ENCODE assay signal across 23 cellular contexts in genomic region chr12:97359291-97359690, GRCh38.
DNase-seq lines count a peak whose midpoint lies in the region; ATAC-seq and TF ChIP-seq lines count a peak whose summit lies in the region.
"Had no signal": no experiment of that assay in that cellular context is flagged by ENCODE, and none has a peak within 500 bp of the region (broad histone marks: within the 10 kb centered on the region; RNA-seq: fewer than 3 reads in every experiment).

No MANE protein-coding gene starts in this region.

- no peaks in the 10 kb centered on the region for H3K9me2 ChIP-seq in Karpas-422 (replicated peaks; ENCODE audit: insufficient read depth, low read length)

- H3K27ac ChIP-seq in Karpas-422 (ENCODE audit: low read length) (no peak overlapping the region), endodermal cell (ENCODE audit: low read depth, low read length) (no peak overlapping the region), neural progenitor cell (no peak overlapping the region), heart left ventricle (no peak overlapping the region)
- H3K27ac ChIP-seq: A549; BLaER1 treated with 17β-estradiol and CSF1 and Interleukin-3, amounts not matched to agents 10 nM and 100 nM had no signal

- peak; percentile 54 for TF ChIP-seq CTCF in endodermal cell (conservative IDR thresholded peaks at IDR 0.05)
- no peak for TF ChIP-seq CTCF in neural progenitor cell (IDR thresholded peaks at IDR 0.05)
- peak; percentile 10 for TF ChIP-seq CTCF in progenitor cell of endocrine pancreas (IDR thresholded peaks at IDR 0.05; ENCODE audit: unreplicated experiment)
- no peak for TF ChIP-seq CTCF in heart left ventricle (IDR thresholded peaks at IDR 0.05)

- no peak for ATAC-seq in heart left ventricle
- no peak for ATAC-seq in GM21737 (IDR thresholded peaks at IDR 0.05; ENCODE audit: unreplicated experiment)
- ATAC-seq in stimulated activated naive CD8-positive, alpha-beta T cell treated with anti-CD3 and anti-CD28 coated beads, Interleukin-15, Interleukin-2, amounts not matched to agents 100 U/mL and 50 U/mL, for 24 hours: no peak
- ATAC-seq: A549, GM23338 had no signal

- H3F3A ChIP-seq in neural progenitor cell (ENCODE audit: low read depth): peaks cover 9% of the 10 kb centered on the region

- H3K27me3 Mint-ChIP-seq in endodermal cell (ENCODE audit: insufficient read depth) (peaks cover 3% of the 10 kb centered on the region), neural progenitor cell (ENCODE audit: insufficient read depth, low read depth) (peaks cover 4% of the 10 kb centered on the region), progenitor cell of endocrine pancreas (peaks cover 3% of the 10 kb centered on the region)

- H4K20me1 ChIP-seq in Karpas-422 (ENCODE audit: insufficient read depth, low read depth, low read length) (no peaks in the 10 kb centered on the region), neural progenitor cell (ENCODE audit: low read depth) (no peaks in the 10 kb centered on the region)
- H4K20me1 ChIP-seq: BLaER1 treated with 17β-estradiol and CSF1 and Interleukin-3, amounts not matched to agents 10 nM and 100 nM had no signal

- intact Hi-C loops in heart left ventricle (cut with DNase I): no loop called here

- H3K36me3 Mint-ChIP-seq in endodermal cell (ENCODE audit: low read depth): peaks cover 10% of the 10 kb centered on the region
- peaks cover 9% of the 10 kb centered on the region for H3K36me3 Mint-ChIP-seq in neural progenitor cell
- peaks cover 2% of the 10 kb centered on the region for H3K36me3 Mint-ChIP-seq in progenitor cell of endocrine pancreas (ENCODE audit: insufficient read depth)
- H3K36me3 Mint-ChIP-seq: CD14-positive monocyte; CD8-positive, alpha-beta memory T cell had no signal

- H3K4me1 Mint-ChIP-seq in endodermal cell: peaks cover 17% of the 10 kb centered on the region
- peaks cover 40% of the 10 kb centered on the region for H3K4me1 Mint-ChIP-seq in neural progenitor cell
- H3K4me1 Mint-ChIP-seq in progenitor cell of endocrine pancreas (ENCODE audit: low read depth): peaks cover 6% of the 10 kb centered on the region
- H3K4me1 Mint-ChIP-seq: CD14-positive monocyte; CD8-positive, alpha-beta memory T cell; GM23338 had no signal

- H3K27me3 ChIP-seq in Karpas-422 (ENCODE audit: low read length): no peaks in the 10 kb centered on the region
- no peaks in the 10 kb centered on the region for H3K27me3 ChIP-seq in endodermal cell (ENCODE audit: control insufficient read depth, insufficient read depth, low read length, poor library complexity, severe bottlenecking)
- H3K27me3 ChIP-seq in neural progenitor cell: no peaks in the 10 kb centered on the region
- H3K27me3 ChIP-seq in heart left ventricle: no peaks in the 10 kb centered on the region
- H3K27me3 ChIP-seq: BE2C; BLaER1 treated with 17β-estradiol and CSF1 and Interleukin-3, amounts not matched to agents 10 nM and 100 nM had no signal

- H3K4me3 Mint-ChIP-seq in endodermal cell (no peak overlapping the region), neural progenitor cell (peak overlapping the region; percentile 8), progenitor cell of endocrine pancreas (ENCODE audit: low read depth) (no peak overlapping the region)
- H3K4me3 Mint-ChIP-seq: CD14-positive monocyte; CD4-positive, alpha-beta T cell; CD8-positive, alpha-beta memory T cell; GM23338 had no signal

- no peak for TF ChIP-seq POLR2A in heart left ventricle (IDR thresholded peaks at IDR 0.05)

- H3K79me2 ChIP-seq in Karpas-422 (ENCODE audit: low read length) (no peaks in the 10 kb centered on the region), neural progenitor cell (ENCODE audit: low read depth) (no peaks in the 10 kb centered on the region)

- H3K27ac Mint-ChIP-seq in endodermal cell (no peak overlapping the region), neural progenitor cell (peak overlapping the region; percentile 87), progenitor cell of endocrine pancreas (no peak overlapping the region)
- H3K27ac Mint-ChIP-seq: CD14-positive monocyte; CD4-positive, alpha-beta T cell; CD8-positive, alpha-beta memory T cell; GM23338 had no signal

- H3K4me1 ChIP-seq in Karpas-422 (ENCODE audit: low read length) (no peaks in the 10 kb centered on the region), endodermal cell (ENCODE audit: control insufficient read depth, insufficient read depth, low read length) (peaks cover 3% of the 10 kb centered on the region), neural progenitor cell (peaks cover 24% of the 10 kb centered on the region), heart left ventricle (no peaks in the 10 kb centered on the region)
- H3K4me1 ChIP-seq: A549; BE2C; BLaER1 treated with 17β-estradiol and CSF1 and Interleukin-3, amounts not matched to agents 10 nM and 100 nM had no signal

- H3K9ac ChIP-seq in Karpas-422 (ENCODE audit: low read length) (no peak overlapping the region), endodermal cell (ENCODE audit: extremely low read depth, low read length, poor library complexity, severe bottlenecking) (no peak overlapping the region), neural progenitor cell (no peak overlapping the region)
- H3K9ac ChIP-seq: BLaER1 treated with 17β-estradiol and CSF1 and Interleukin-3, amounts not matched to agents 10 nM and 100 nM had no signal

- 88 to 100% methylated on average over 1 to 4 of the region's 4 CpGs for WGBS in endodermal cell (ENCODE audit: insufficient coverage in 1 of 2, insufficient read length in 1 of 2), 2 experiments
- 43 to 64% (median 59%) methylated on average over 4 of the region's 4 CpGs for WGBS in heart left ventricle, 4 donors

- H3K4me2 ChIP-seq in Karpas-422 (ENCODE audit: low read depth, low read length, poor library complexity, severe bottlenecking) (no peak overlapping the region), neural progenitor cell (no peak overlapping the region)
- H3K4me2 ChIP-seq: A549; BLaER1 treated with 17β-estradiol and CSF1 and Interleukin-3, amounts not matched to agents 10 nM and 100 nM; GM23338 had no signal

- H3K36me3 ChIP-seq in Karpas-422 (ENCODE audit: insufficient read depth, low read length) (no peaks in the 10 kb centered on the region), endodermal cell (ENCODE audit: control insufficient read depth, insufficient read depth, low read length) (no peaks in the 10 kb centered on the region), neural progenitor cell (no peaks in the 10 kb centered on the region), heart left ventricle (no peaks in the 10 kb centered on the region)
- H3K36me3 ChIP-seq: BE2C; BLaER1 treated with 17β-estradiol and CSF1 and Interleukin-3, amounts not matched to agents 10 nM and 100 nM had no signal

- DNase-seq in Karpas-422 (peak; percentile 29), endodermal cell (no peak), neural progenitor cell (ENCODE audit: low spot score) (no peak), progenitor cell of endocrine pancreas (ENCODE audit: low spot score, unreplicated experiment) (no peak), heart left ventricle (no peak), nucleus accumbens (lab: John Stamatoyannopoulos, UW) (no peak)
- no peak for DNase-seq in stimulated activated naive CD8-positive, alpha-beta T cell treated with anti-CD3 and anti-CD28 coated beads, Interleukin-15, Interleukin-2, amounts not matched to agents 100 U/mL and 50 U/mL, for 24 hours
- DNase-seq: 8988T; ACHN; AML-193; BE2C; CD4-positive, alpha-beta T cell; CD8-positive, alpha-beta memory T cell; DMS 273 treated with DMSO at 0.1 percent for 48 hours; DMS53; DMS79 treated with DMSO at 0.1 percent for 48 hours; GF-D8; HCEC 1CT had no signal

- H3K9me3 ChIP-seq in Karpas-422 (ENCODE audit: low read length) (no peaks in the 10 kb centered on the region), endodermal cell (ENCODE audit: control insufficient read depth, low read length) (peaks cover 15% of the 10 kb centered on the region), neural progenitor cell (ENCODE audit: low read depth) (no peaks in the 10 kb centered on the region), heart left ventricle (no peaks in the 10 kb centered on the region)
- H3K9me3 ChIP-seq: A549, BE2C had no signal

- H3K9me3 Mint-ChIP-seq in endodermal cell (peaks cover 21% of the 10 kb centered on the region), neural progenitor cell (peaks cover 26% of the 10 kb centered on the region), progenitor cell of endocrine pancreas (ENCODE audit: low read depth) (peaks cover 9% of the 10 kb centered on the region)
- H3K9me3 Mint-ChIP-seq: CD8-positive, alpha-beta memory T cell had no signal

- H3K4me3 ChIP-seq in Karpas-422 (ENCODE audit: low read length) (no peak overlapping the region), endodermal cell (ENCODE audit: low read length) (no peak overlapping the region), neural progenitor cell (no peak overlapping the region), heart left ventricle (no peak overlapping the region)
- H3K4me3 ChIP-seq: A549; BLaER1 treated with 17β-estradiol and CSF1 and Interleukin-3, amounts not matched to agents 10 nM and 100 nM; GM23338 had no signal

- no peak overlapping the region for H2AFZ ChIP-seq in Karpas-422 (ENCODE audit: low read length)
- no peak overlapping the region for H2AFZ ChIP-seq in neural progenitor cell (replicated peaks)
- H2AFZ ChIP-seq: GM23338 had no signal

Comparison
In these comparisons a context has a peak if more than half of its experiments do, and no peak if none do; other contexts are left out.
1. CTCF ChIP-seq: peak in endodermal cell (single experiment) and progenitor cell of endocrine pancreas (single experiment); none in neural progenitor cell (single experiment) and heart left ventricle (0 of 12).